In genomic region chr20:46000571-46001145, GRCh38 we compare ENCODE assay signal across 16 cellular contexts. TPM values are rescaled to one million over a fixed set of nuclear protein-coding genes. Genes with fewer than 3 reads are reported as not detected.
A peak's percentile ranks its signal among the peaks of the same experiment; 100 is the strongest.
DNase-seq lines count a peak whose midpoint lies in the region; TF ChIP-seq lines count a peak whose summit lies in the region.
"Had no signal": no experiment of that assay in that cellular context is flagged by ENCODE, and none has a peak within 500 bp of the region (broad histone marks: within the 10 kb centered on the region; RNA-seq: fewer than 3 reads in every experiment).

No MANE protein-coding gene starts in this region.

- H3K27me3 Mint-ChIP-seq in activated T-cell treated with anti-CD3 and anti-CD28 coated beads, Interleukin-2, amount 50 U/mL, for 24 hours = no peaks in the 10 kb centered on the region
- peaks cover 44% of the 10 kb centered on the region for H3K27me3 Mint-ChIP-seq in chondrocyte (ENCODE audit: low read depth)
- H3K27me3 Mint-ChIP-seq in glutamatergic neuron (ENCODE audit: unreplicated experiment) = peaks cover 2% of the 10 kb centered on the region

- H3K4me3 Mint-ChIP-seq in activated T-cell treated with anti-CD3 and anti-CD28 coated beads, Interleukin-2, amount 50 U/mL, for 24 hours = no peak overlapping the region
- H3K4me3 Mint-ChIP-seq in chondrocyte (ENCODE audit: unreplicated experiment) (no peak overlapping the region), glutamatergic neuron (ENCODE audit: unreplicated experiment) (no peak overlapping the region)

- TF ChIP-seq CTCF in chondrocyte (IDR thresholded peaks at IDR 0.05) (no peak), neutrophil (IDR thresholded peaks at IDR 0.05) (no peak), glutamatergic neuron (IDR thresholded peaks at IDR 0.05; ENCODE audit: partially characterized antibody, unreplicated experiment) (no peak)

- H3K27me3 ChIP-seq in HUES48 (ENCODE audit: control insufficient read depth, insufficient read depth, low read length) = no peaks in the 10 kb centered on the region
- H3K27me3 ChIP-seq in neutrophil = no peaks in the 10 kb centered on the region

- H3K36me3 Mint-ChIP-seq in activated T-cell treated with anti-CD3 and anti-CD28 coated beads, Interleukin-2, amount 50 U/mL, for 24 hours (ENCODE audit: low read depth) = no peaks in the 10 kb centered on the region
- no peaks in the 10 kb centered on the region for H3K36me3 Mint-ChIP-seq in chondrocyte (ENCODE audit: low read depth)
- no peaks in the 10 kb centered on the region for H3K36me3 Mint-ChIP-seq in glutamatergic neuron (ENCODE audit: unreplicated experiment)

- H3K36me3 ChIP-seq in HUES48 (ENCODE audit: control insufficient read depth, insufficient read depth, low read length) = no peaks in the 10 kb centered on the region
- no peaks in the 10 kb centered on the region for H3K36me3 ChIP-seq in neutrophil
- H3K36me3 ChIP-seq: thoracic aorta had no signal

- H3K4me1 ChIP-seq in HUES48 (ENCODE audit: control insufficient read depth, insufficient read depth, low read length) (peaks cover 30% of the 10 kb centered on the region), neutrophil (ENCODE audit: control insufficient read depth in 1 of 2, insufficient read depth in 1 of 2, low read depth in 1 of 2, low read length in 1 of 2) (peaks cover 95 to 99% of the 10 kb centered on the region in 2 experiments)

- no peaks in the 10 kb centered on the region for H3K9me3 ChIP-seq in HUES48 (ENCODE audit: control insufficient read depth, insufficient read depth, low read length)
- H3K9me3 ChIP-seq in neutrophil = no peaks in the 10 kb centered on the region
- H3K9me3 ChIP-seq: thoracic aorta had no signal

- H3K27ac ChIP-seq in HUES48 (ENCODE audit: low read depth, low read length) (peak overlapping the region; percentile 40), neutrophil (peak overlapping the region; percentile 97)
- H3K27ac ChIP-seq: thoracic aorta had no signal

- no peaks in the 10 kb centered on the region for H3K9me3 Mint-ChIP-seq in activated T-cell treated with anti-CD3 and anti-CD28 coated beads, Interleukin-2, amount 50 U/mL, for 24 hours
- H3K9me3 Mint-ChIP-seq in chondrocyte (ENCODE audit: low read depth) = no peaks in the 10 kb centered on the region
- H3K9me3 Mint-ChIP-seq in glutamatergic neuron (ENCODE audit: unreplicated experiment) = peaks cover 4% of the 10 kb centered on the region

- peak overlapping the region; percentile 60 for H3K27ac Mint-ChIP-seq in activated T-cell treated with anti-CD3 and anti-CD28 coated beads, Interleukin-2, amount 50 U/mL, for 24 hours
- H3K27ac Mint-ChIP-seq in chondrocyte (ENCODE audit: unreplicated experiment) (no peak overlapping the region), glutamatergic neuron (ENCODE audit: unreplicated experiment) (no peak overlapping the region)

- H3K4me3 ChIP-seq in HUES48 (ENCODE audit: low read depth, low read length) = no peak overlapping the region
- H3K4me3 ChIP-seq in neutrophil (ENCODE audit: low read depth in 1 of 2, low read length in 1 of 2) = peak overlapping the region; percentile 33 to 62
- H3K4me3 ChIP-seq: thoracic aorta had no signal

- no peak for DNase-seq in activated T-cell treated with anti-CD3 and anti-CD28 coated beads, Interleukin-2, amount 50 U/mL, for 24 hours
- DNase-seq in activated T-cell treated with anti-CD3 and anti-CD28 coated beads for 4 hours = no peak
- peak; percentile 2 for DNase-seq in chondrocyte (ENCODE audit: low spot score)
- no peak for DNase-seq in glutamatergic neuron
- DNase-seq in COR-L47 (lab: John Stamatoyannopoulos, UW) = no peak
- no peak for DNase-seq in AML-193 (lab: John Stamatoyannopoulos, UW)
- DNase-seq: ACHN; activated CD8-positive, alpha-beta memory T cell treated with anti-CD3 and anti-CD28 coated beads, Interleukin-2, amount 50 U/mL, for 4 hours; left cardiac atrium; NCI-H1694 treated with DMSO at 0.1 percent for 48 hours; NCI-H524 had no signal

- H3K4me1 Mint-ChIP-seq in activated T-cell treated with anti-CD3 and anti-CD28 coated beads, Interleukin-2, amount 50 U/mL, for 24 hours (ENCODE audit: low read depth) = peaks cover 69% of the 10 kb centered on the region
- H3K4me1 Mint-ChIP-seq in chondrocyte (ENCODE audit: low read depth) (no peaks in the 10 kb centered on the region), glutamatergic neuron (ENCODE audit: low read depth, unreplicated experiment) (peaks cover 13% of the 10 kb centered on the region)

- H3K9ac ChIP-seq in HUES48 (ENCODE audit: low read depth, low read length) = no peak overlapping the region

RNA-seq across cellular contexts. Expression of gene MMP9, which starts 8.1 kb away (rescaled TPM):
- total RNA-seq in chondrocyte (2.1 to 2.2 TPM in 2 of 3 replicates, not detected in the other), glutamatergic neuron (ENCODE audit: unreplicated experiment) (0.17 TPM)
- total RNA-seq: LHCN-M2, OCI-LY7 had no signal

RNA-seq across cellular contexts. Expression of gene SLC12A5, which starts 28.4 kb away (rescaled TPM):
- 0.89 to 2.1 TPM (median 1.9 TPM) in 3 replicates for total RNA-seq in chondrocyte
- 10.4 TPM for total RNA-seq in glutamatergic neuron (ENCODE audit: unreplicated experiment)
- total RNA-seq: thoracic aorta had no signal

RNA-seq across cellular contexts. Expression of gene ZNF335, which starts 28.7 kb away (rescaled TPM):
- total RNA-seq in chondrocyte (14.2 to 18.3 TPM (median 14.6 TPM) in 3 replicates), glutamatergic neuron (ENCODE audit: unreplicated experiment) (23.1 TPM)
